8 cellular contexts compared by ENCODE assay signal in genomic region chr19:4792019-4792865, GRCh38. TPM values are rescaled to one million over a fixed set of nuclear protein-coding genes. Genes with fewer than 3 reads are reported as not detected.
DNase-seq lines count a peak whose midpoint lies in the region; ATAC-seq and TF ChIP-seq lines count a peak whose summit lies in the region.
"Not testable (repeated sequence)": the region's sequence is repeated elsewhere in the genome, so short reads cannot be mapped to it uniquely, and the experiment has no call there.

No MANE protein-coding gene starts in this region.

- peak overlapping the region; percentile 97 for H3K4me2 ChIP-seq in hepatocyte

- H2AFZ ChIP-seq in hepatocyte = peak overlapping the region; percentile 30

- H3K27ac Mint-ChIP-seq in dendritic cell treated with granulocyte-macrophage colony-stimulating factor and Interleukin-4, amounts not matched to agents 40 ng/mL and 50 ng/mL, for 4 days = peak overlapping the region; percentile 90
- H3K27ac Mint-ChIP-seq in naive B cell = peak overlapping the region in 5 of 6 donors; percentile 36 to 94 (median 75)
- H3K27ac Mint-ChIP-seq in stimulated activated effector memory CD8-positive, alpha-beta T cell treated with anti-CD3 and anti-CD28 coated beads, Interleukin-12 subunit alpha, Interleukin-12 subunit beta, amount 100 ng/mL, for 72 hours = peak overlapping the region; percentile 90

- CTCF ChIA-PET in BJ (lab: Yijun Ruan, JAX) = interaction anchor here (1.1 to 5.0 kb wide), 14 partner anchors 9 to 240 kb away, joined by 3 to 141 read pairs (median 8); partner anchors contain the start of gene DPP9

- H3K9me2 ChIP-seq in hepatocyte (replicated peaks; ENCODE audit: insufficient read depth) = not testable (repeated sequence)

- peak overlapping the region; percentile 83 for H3K4me3 ChIP-seq in BJ (ENCODE audit: low read depth, low read length)
- H3K4me3 ChIP-seq in SJCRH30 = peak overlapping the region; percentile 98
- H3K4me3 ChIP-seq in hepatocyte = peak overlapping the region; percentile 48

- H3K9me3 Mint-ChIP-seq in dendritic cell treated with granulocyte-macrophage colony-stimulating factor and Interleukin-4, amounts not matched to agents 40 ng/mL and 50 ng/mL, for 4 days; naive B cell; stimulated activated effector memory CD8-positive, alpha-beta T cell treated with anti-CD3 and anti-CD28 coated beads, Interleukin-12 subunit alpha, Interleukin-12 subunit beta, amount 100 ng/mL, for 72 hours: not testable (repeated sequence)

- H3K27me3 Mint-ChIP-seq in dendritic cell treated with granulocyte-macrophage colony-stimulating factor and Interleukin-4, amounts not matched to agents 40 ng/mL and 50 ng/mL, for 4 days; naive B cell: not testable (repeated sequence)

- WGBS in hepatocyte (ENCODE audit: low lambda C conversion rate, missing lambda C conversion rate) = 18% methylated on average over 70 of the region's 75 CpGs

- H3K36me3 ChIP-seq in BJ (ENCODE audit: control insufficient read depth, insufficient read depth, low read length); hepatocyte (replicated peaks; ENCODE audit: insufficient read depth, low read depth): not testable (repeated sequence)
- H3K36me3 ChIP-seq in SJCRH30 = peaks cover 12% of the 10 kb centered on the region

- H3K36me3 Mint-ChIP-seq in dendritic cell treated with granulocyte-macrophage colony-stimulating factor and Interleukin-4, amounts not matched to agents 40 ng/mL and 50 ng/mL, for 4 days (ENCODE audit: low read depth) = peaks cover 58% of the 10 kb centered on the region
- not testable (repeated sequence) for H3K36me3 Mint-ChIP-seq in naive B cell
- peaks cover 54% of the 10 kb centered on the region for H3K36me3 Mint-ChIP-seq in stimulated activated effector memory CD8-positive, alpha-beta T cell treated with anti-CD3 and anti-CD28 coated beads, Interleukin-12 subunit alpha, Interleukin-12 subunit beta, amount 100 ng/mL, for 72 hours

- not testable (repeated sequence) for H3K9me3 ChIP-seq in SJCRH30 (replicated peaks); hepatocyte (ENCODE audit: low read depth)

- peaks cover 44% of the 10 kb centered on the region for H3K4me1 Mint-ChIP-seq in dendritic cell treated with granulocyte-macrophage colony-stimulating factor and Interleukin-4, amounts not matched to agents 40 ng/mL and 50 ng/mL, for 4 days (ENCODE audit: low read depth)
- H3K4me1 Mint-ChIP-seq in naive B cell = peaks cover 6 to 44% (median 35%) of the 10 kb centered on the region in 3 donors
- peaks cover 39% of the 10 kb centered on the region for H3K4me1 Mint-ChIP-seq in stimulated activated effector memory CD8-positive, alpha-beta T cell treated with anti-CD3 and anti-CD28 coated beads, Interleukin-12 subunit alpha, Interleukin-12 subunit beta, amount 100 ng/mL, for 72 hours

- intact Hi-C loops in dendritic cell treated with granulocyte-macrophage colony-stimulating factor and Interleukin-4, amounts not matched to agents 40 ng/mL and 50 ng/mL, for 4 days (cut with micrococcal nuclease) = not testable (repeated sequence)

- peak overlapping the region; percentile 80 for H3K4me3 Mint-ChIP-seq in dendritic cell treated with granulocyte-macrophage colony-stimulating factor and Interleukin-4, amounts not matched to agents 40 ng/mL and 50 ng/mL, for 4 days
- peak overlapping the region; percentile 65 to 93 (median 83) for H3K4me3 Mint-ChIP-seq in naive B cell
- peak overlapping the region; percentile 79 for H3K4me3 Mint-ChIP-seq in stimulated activated effector memory CD8-positive, alpha-beta T cell treated with anti-CD3 and anti-CD28 coated beads, Interleukin-12 subunit alpha, Interleukin-12 subunit beta, amount 100 ng/mL, for 72 hours

- H3K27ac ChIP-seq in SJCRH30 (peak overlapping the region; percentile 92), hepatocyte (peak overlapping the region; percentile 77)

- H3K4me1 ChIP-seq in SJCRH30; hepatocyte (ENCODE audit: insufficient read depth): not testable (repeated sequence)

- not testable (repeated sequence) for DNase-seq in BJ (ENCODE audit: low read depth); SJCRH30; hepatocyte (ENCODE audit: low spot score); stimulated activated effector memory CD8-positive, alpha-beta T cell treated with anti-CD3 and anti-CD28 coated beads, Interleukin-12 subunit alpha, Interleukin-12 subunit beta, amount 100 ng/mL, for 72 hours (ENCODE audit: low spot score in 2 of 2)
- DNase-seq in activated effector memory CD4-positive, alpha-beta T cell treated with anti-CD3 and anti-CD28 coated beads, Interleukin-2, amount 50 U/mL, for 16 hours = peak; percentile 74
- DNase-seq in naive B cell = peak; percentile 30

- not testable (repeated sequence) for TF ChIP-seq CTCF in BJ (IDR thresholded peaks at IDR 0.05; ENCODE audit: insufficient read depth, low read depth, low read length); hepatocyte (IDR thresholded peaks at IDR 0.05; ENCODE audit: poor library complexity)

- POLR2A ChIA-PET in BJ (lab: Charles Lee) = not testable (repeated sequence)

- H3K27me3 ChIP-seq in BJ (ENCODE audit: control insufficient read depth, insufficient read depth, low read length); SJCRH30; hepatocyte: not testable (repeated sequence)

- ATAC-seq in HG03565 (IDR thresholded peaks at IDR 0.05; ENCODE audit: unreplicated experiment) = peak; percentile 2
- not testable (repeated sequence) for ATAC-seq in naive B cell (ENCODE audit: low read depth in 2 of 2); stimulated activated effector memory CD8-positive, alpha-beta T cell treated with anti-CD3 and anti-CD28 coated beads, Interleukin-12 subunit alpha, Interleukin-12 subunit beta, amount 100 ng/mL, for 72 hours

- H3K79me2 ChIP-seq in hepatocyte = peaks cover 46% of the 10 kb centered on the region

- not testable (repeated sequence) for H4K20me1 ChIP-seq in hepatocyte (ENCODE audit: insufficient read depth, poor library complexity, severe bottlenecking)

RNA-seq across cellular contexts. Expression of gene FEM1A, which starts 0.7 kb away (rescaled TPM):
- polyA plus RNA-seq in BJ (2011; rRNA removed) = 3.8 and 5.6 TPM in 2 replicates
- 6.0 and 8.3 TPM in 2 replicates for polyA minus RNA-seq in BJ (2011; rRNA and poly(A)+ RNA removed)
- total RNA-seq in SJCRH30 (2014; rRNA removed; shearing (Covaris generic)) = 20.0 and 20.1 TPM in 2 replicates
- total RNA-seq in hepatocyte = 8.3 and 9.2 TPM in 2 replicates
- 1.2 and 1.3 TPM in 2 replicates for polyA plus RNA-seq in hepatocyte
- polyA plus RNA-seq in naive B cell (ENCODE audit: low read depth in 6 of 6) = 1 to 10 TPM in 5 of 6 donors, under 1 TPM in 1; 0.84 to 5.0 (median 3.2) TPM

RNA-seq across cellular contexts. Expression of gene TICAM1, which starts 39.3 kb away (rescaled TPM):
- 1.7 and 1.9 TPM in 2 replicates for polyA plus RNA-seq in BJ (2011; rRNA removed)
- 1.7 and 3.4 TPM in 2 replicates for polyA minus RNA-seq in BJ (2011; rRNA and poly(A)+ RNA removed)
- 1.4 TPM in 2 replicates for total RNA-seq in SJCRH30 (2014; rRNA removed; shearing (Covaris generic))
- total RNA-seq in hepatocyte = 3.7 and 5.0 TPM in 2 replicates
- 20.5 and 21.3 TPM in 2 replicates for polyA plus RNA-seq in hepatocyte
- 10 to 100 TPM in 3 of 6 donors, 1 to 10 TPM in 3; 1.0 to 22.4 (median 9.6) TPM for polyA plus RNA-seq in naive B cell (ENCODE audit: low read depth in 6 of 6)

Comparison
In these comparisons a context has a peak if more than half of its experiments do, and no peak if none do; other contexts are left out.
1. H3K4me3 ChIP-seq: peak in every context shown above with its lines; median percentile 98 in SJCRH30; 83 in BJ; 48 in hepatocyte.